1 cellular context compared by ENCODE assay signal in the genomic region with DNA sequence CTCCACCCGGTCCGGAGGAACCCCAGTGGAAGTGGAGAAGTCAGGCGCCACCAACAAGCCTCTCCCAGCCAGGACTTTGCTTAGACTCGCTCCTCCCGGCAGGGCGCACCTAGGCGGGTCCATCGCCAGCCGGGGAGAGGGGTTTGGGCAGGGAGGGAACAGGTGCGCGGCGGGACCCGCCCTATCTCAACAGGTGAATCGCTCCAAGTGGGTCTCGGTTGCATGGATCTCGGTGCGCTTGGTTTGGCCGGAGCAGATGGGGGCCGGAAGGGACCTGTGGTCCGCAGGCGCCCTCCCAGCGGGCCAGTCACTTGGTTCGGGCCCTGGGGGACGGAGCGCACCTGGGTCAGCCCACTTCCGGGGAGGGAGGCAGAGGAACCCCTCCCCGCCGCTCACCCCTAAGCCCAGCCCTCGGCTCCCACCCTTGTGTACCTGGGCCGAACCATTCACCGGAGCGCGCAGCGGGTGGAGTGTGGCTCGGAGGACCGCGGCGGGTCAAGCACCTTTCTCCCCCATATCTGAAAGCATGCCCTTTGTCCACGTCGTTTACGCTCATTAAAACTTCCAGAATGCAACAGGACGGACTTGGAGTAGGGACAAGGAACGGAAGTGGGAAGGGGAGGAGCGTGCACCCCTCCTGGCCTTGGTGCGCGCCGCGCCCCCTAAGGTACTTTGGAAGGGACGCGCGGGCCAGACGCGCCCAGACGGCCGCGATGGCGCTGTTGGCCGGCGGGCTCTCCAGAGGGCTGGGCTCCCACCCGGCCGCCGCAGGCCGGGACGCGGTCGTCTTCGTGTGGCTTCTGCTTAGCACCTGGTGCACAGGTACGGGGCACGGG.
TF ChIP-seq lines count a peak whose summit lies in the region.

A gene with protein sequence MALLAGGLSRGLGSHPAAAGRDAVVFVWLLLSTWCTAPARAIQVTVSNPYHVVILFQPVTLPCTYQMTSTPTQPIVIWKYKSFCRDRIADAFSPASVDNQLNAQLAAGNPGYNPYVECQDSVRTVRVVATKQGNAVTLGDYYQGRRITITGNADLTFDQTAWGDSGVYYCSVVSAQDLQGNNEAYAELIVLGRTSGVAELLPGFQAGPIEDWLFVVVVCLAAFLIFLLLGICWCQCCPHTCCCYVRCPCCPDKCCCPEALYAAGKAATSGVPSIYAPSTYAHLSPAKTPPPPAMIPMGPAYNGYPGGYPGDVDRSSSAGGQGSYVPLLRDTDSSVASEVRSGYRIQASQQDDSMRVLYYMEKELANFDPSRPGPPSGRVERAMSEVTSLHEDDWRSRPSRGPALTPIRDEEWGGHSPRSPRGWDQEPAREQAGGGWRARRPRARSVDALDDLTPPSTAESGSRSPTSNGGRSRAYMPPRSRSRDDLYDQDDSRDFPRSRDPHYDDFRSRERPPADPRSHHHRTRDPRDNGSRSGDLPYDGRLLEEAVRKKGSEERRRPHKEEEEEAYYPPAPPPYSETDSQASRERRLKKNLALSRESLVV (plus strand): TSS at position 693 of the 836 bp plus-strand sequence. CDS start 21 bp downstream, at position 714.

TF ChIP-seq in HepG2, 621 proteins besides CTCF, POLR2A, EP300 and RAD21 (continued from another document and continues in another):
- TF ChIP-seq RBFOX2 (IDR thresholded peaks at IDR 0.05; ENCODE audit: low read depth, low read length) (peak; percentile 99), ZNF180 (CRISPR knock-in tag; IDR thresholded peaks at IDR 0.05; ENCODE audit: borderline replicate concordance, low read depth) (no peak), ZNF766 (CRISPR knock-in tag; IDR thresholded peaks at IDR 0.05; ENCODE audit: borderline replicate concordance) (0 out of 2 replicates have a peak, but pooled peaks have one; percentile 64), NBN (conservative IDR thresholded peaks at IDR 0.05) (no peak), REXO4 (CRISPR knock-in tag; IDR thresholded peaks at IDR 0.05; ENCODE audit: borderline replicate concordance) (no peak), NFYC (CRISPR knock-in tag; IDR thresholded peaks at IDR 0.05) (peak; percentile 29; the same call in 1 of the 2 replicates), ZNF605 (CRISPR knock-in tag; IDR thresholded peaks at IDR 0.05) (peak; percentile 63), CEBPB (IDR thresholded peaks at IDR 0.05; ENCODE audit: borderline replicate concordance, low read depth, low read length) (no peak), ZNF761 (CRISPR knock-in tag; conservative IDR thresholded peaks at IDR 0.05) (peak; percentile 59), ZNF781 (CRISPR knock-in tag; IDR thresholded peaks at IDR 0.05; ENCODE audit: borderline replicate concordance, not compliant biosample characterization) (peak; percentile 3), ZNF850 (CRISPR knock-in tag; conservative IDR thresholded peaks at IDR 0.05) (peak; percentile 96), ZNF20 (CRISPR knock-in tag; IDR thresholded peaks at IDR 0.05) (no peak), AGO2 (optimal IDR thresholded peaks at IDR 0.05; ENCODE audit: low read depth, low read length) (peak; percentile 71), TOPORS (CRISPR knock-in tag; IDR thresholded peaks at IDR 0.05) (peak; percentile 84; the same call in 1 of the 2 replicates), ZNF329 (CRISPR knock-in tag; IDR thresholded peaks at IDR 0.05; ENCODE audit: low read depth) (peak; percentile 67), PLRG1 (conservative IDR thresholded peaks at IDR 0.05) (no peak), ZFP1 (CRISPR knock-in tag; IDR thresholded peaks at IDR 0.05) (no peak), ZNF777 (CRISPR knock-in tag; IDR thresholded peaks at IDR 0.05) (peak; percentile 99), ZBTB8A (CRISPR knock-in tag; IDR thresholded peaks at IDR 0.05; ENCODE audit: borderline replicate concordance, low read depth) (no peak; the same call in 1 of the 2 replicates)
- TF ChIP-seq, protein P1, sequence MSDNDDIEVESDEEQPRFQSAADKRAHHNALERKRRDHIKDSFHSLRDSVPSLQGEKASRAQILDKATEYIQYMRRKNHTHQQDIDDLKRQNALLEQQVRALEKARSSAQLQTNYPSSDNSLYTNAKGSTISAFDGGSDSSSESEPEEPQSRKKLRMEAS (IDR thresholded peaks at IDR 0.05) = peak; percentile 86
- TF ChIP-seq, protein P2, sequence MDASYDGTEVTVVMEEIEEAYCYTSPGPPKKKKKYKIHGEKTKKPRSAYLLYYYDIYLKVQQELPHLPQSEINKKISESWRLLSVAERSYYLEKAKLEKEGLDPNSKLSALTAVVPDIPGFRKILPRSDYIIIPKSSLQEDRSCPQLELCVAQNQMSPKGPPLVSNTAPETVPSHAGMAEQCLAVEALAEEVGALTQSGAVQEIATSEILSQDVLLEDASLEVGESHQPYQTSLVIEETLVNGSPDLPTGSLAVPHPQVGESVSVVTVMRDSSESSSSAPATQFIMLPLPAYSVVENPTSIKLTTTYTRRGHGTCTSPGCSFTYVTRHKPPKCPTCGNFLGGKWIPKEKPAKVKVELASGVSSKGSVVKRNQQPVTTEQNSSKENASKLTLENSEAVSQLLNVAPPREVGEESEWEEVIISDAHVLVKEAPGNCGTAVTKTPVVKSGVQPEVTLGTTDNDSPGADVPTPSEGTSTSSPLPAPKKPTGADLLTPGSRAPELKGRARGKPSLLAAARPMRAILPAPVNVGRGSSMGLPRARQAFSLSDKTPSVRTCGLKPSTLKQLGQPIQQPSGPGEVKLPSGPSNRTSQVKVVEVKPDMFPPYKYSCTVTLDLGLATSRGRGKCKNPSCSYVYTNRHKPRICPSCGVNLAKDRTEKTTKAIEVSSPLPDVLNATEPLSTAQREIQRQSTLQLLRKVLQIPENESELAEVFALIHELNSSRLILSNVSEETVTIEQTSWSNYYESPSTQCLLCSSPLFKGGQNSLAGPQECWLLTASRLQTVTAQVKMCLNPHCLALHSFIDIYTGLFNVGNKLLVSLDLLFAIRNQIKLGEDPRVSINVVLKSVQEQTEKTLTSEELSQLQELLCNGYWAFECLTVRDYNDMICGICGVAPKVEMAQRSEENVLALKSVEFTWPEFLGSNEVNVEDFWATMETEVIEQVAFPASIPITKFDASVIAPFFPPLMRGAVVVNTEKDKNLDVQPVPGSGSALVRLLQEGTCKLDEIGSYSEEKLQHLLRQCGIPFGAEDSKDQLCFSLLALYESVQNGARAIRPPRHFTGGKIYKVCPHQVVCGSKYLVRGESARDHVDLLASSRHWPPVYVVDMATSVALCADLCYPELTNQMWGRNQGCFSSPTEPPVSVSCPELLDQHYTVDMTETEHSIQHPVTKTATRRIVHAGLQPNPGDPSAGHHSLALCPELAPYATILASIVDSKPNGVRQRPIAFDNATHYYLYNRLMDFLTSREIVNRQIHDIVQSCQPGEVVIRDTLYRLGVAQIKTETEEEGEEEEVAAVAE (CRISPR knock-in tag; IDR thresholded peaks at IDR 0.05; ENCODE audit: borderline replicate concordance) = peak; percentile 63; the same call in 1 of the 2 replicates
- TF ChIP-seq, protein P3, sequence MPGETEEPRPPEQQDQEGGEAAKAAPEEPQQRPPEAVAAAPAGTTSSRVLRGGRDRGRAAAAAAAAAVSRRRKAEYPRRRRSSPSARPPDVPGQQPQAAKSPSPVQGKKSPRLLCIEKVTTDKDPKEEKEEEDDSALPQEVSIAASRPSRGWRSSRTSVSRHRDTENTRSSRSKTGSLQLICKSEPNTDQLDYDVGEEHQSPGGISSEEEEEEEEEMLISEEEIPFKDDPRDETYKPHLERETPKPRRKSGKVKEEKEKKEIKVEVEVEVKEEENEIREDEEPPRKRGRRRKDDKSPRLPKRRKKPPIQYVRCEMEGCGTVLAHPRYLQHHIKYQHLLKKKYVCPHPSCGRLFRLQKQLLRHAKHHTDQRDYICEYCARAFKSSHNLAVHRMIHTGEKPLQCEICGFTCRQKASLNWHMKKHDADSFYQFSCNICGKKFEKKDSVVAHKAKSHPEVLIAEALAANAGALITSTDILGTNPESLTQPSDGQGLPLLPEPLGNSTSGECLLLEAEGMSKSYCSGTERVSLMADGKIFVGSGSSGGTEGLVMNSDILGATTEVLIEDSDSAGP (CRISPR knock-in tag; IDR thresholded peaks at IDR 0.05; ENCODE audit: borderline replicate concordance) = peak; percentile 99
- TF ChIP-seq, protein P4, sequence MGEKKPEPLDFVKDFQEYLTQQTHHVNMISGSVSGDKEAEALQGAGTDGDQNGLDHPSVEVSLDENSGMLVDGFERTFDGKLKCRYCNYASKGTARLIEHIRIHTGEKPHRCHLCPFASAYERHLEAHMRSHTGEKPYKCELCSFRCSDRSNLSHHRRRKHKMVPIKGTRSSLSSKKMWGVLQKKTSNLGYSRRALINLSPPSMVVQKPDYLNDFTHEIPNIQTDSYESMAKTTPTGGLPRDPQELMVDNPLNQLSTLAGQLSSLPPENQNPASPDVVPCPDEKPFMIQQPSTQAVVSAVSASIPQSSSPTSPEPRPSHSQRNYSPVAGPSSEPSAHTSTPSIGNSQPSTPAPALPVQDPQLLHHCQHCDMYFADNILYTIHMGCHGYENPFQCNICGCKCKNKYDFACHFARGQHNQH (CRISPR knock-in tag; IDR thresholded peaks at IDR 0.05) = peak; percentile 71
- TF ChIP-seq, protein P5, sequence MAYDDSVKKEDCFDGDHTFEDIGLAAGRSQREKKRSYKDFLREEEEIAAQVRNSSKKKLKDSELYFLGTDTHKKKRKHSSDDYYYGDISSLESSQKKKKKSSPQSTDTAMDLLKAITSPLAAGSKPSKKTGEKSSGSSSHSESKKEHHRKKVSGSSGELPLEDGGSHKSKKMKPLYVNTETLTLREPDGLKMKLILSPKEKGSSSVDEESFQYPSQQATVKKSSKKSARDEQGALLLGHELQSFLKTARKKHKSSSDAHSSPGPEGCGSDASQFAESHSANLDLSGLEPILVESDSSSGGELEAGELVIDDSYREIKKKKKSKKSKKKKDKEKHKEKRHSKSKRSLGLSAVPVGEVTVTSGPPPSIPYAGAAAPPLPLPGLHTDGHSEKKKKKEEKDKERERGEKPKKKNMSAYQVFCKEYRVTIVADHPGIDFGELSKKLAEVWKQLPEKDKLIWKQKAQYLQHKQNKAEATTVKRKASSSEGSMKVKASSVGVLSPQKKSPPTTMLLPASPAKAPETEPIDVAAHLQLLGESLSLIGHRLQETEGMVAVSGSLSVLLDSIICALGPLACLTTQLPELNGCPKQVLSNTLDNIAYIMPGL (CRISPR knock-in tag; IDR thresholded peaks at IDR 0.05; ENCODE audit: borderline replicate concordance in 1 of 2, low read depth in 1 of 2) = peak; percentile 83 to 86; a peak in 3 of 4 replicates
- TF ChIP-seq, protein P6, sequence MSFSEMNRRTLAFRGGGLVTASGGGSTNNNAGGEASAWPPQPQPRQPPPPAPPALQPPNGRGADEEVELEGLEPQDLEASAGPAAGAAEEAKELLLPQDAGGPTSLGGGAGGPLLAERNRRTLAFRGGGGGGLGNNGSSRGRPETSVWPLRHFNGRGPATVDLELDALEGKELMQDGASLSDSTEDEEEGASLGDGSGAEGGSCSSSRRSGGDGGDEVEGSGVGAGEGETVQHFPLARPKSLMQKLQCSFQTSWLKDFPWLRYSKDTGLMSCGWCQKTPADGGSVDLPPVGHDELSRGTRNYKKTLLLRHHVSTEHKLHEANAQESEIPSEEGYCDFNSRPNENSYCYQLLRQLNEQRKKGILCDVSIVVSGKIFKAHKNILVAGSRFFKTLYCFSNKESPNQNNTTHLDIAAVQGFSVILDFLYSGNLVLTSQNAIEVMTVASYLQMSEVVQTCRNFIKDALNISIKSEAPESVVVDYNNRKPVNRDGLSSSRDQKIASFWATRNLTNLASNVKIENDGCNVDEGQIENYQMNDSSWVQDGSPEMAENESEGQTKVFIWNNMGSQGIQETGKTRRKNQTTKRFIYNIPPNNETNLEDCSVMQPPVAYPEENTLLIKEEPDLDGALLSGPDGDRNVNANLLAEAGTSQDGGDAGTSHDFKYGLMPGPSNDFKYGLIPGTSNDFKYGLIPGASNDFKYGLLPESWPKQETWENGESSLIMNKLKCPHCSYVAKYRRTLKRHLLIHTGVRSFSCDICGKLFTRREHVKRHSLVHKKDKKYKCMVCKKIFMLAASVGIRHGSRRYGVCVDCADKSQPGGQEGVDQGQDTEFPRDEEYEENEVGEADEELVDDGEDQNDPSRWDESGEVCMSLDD (CRISPR knock-in tag; IDR thresholded peaks at IDR 0.05; ENCODE audit: borderline replicate concordance) = peak; percentile 81; the same call in 1 of the 2 replicates
- TF ChIP-seq, protein P7, sequence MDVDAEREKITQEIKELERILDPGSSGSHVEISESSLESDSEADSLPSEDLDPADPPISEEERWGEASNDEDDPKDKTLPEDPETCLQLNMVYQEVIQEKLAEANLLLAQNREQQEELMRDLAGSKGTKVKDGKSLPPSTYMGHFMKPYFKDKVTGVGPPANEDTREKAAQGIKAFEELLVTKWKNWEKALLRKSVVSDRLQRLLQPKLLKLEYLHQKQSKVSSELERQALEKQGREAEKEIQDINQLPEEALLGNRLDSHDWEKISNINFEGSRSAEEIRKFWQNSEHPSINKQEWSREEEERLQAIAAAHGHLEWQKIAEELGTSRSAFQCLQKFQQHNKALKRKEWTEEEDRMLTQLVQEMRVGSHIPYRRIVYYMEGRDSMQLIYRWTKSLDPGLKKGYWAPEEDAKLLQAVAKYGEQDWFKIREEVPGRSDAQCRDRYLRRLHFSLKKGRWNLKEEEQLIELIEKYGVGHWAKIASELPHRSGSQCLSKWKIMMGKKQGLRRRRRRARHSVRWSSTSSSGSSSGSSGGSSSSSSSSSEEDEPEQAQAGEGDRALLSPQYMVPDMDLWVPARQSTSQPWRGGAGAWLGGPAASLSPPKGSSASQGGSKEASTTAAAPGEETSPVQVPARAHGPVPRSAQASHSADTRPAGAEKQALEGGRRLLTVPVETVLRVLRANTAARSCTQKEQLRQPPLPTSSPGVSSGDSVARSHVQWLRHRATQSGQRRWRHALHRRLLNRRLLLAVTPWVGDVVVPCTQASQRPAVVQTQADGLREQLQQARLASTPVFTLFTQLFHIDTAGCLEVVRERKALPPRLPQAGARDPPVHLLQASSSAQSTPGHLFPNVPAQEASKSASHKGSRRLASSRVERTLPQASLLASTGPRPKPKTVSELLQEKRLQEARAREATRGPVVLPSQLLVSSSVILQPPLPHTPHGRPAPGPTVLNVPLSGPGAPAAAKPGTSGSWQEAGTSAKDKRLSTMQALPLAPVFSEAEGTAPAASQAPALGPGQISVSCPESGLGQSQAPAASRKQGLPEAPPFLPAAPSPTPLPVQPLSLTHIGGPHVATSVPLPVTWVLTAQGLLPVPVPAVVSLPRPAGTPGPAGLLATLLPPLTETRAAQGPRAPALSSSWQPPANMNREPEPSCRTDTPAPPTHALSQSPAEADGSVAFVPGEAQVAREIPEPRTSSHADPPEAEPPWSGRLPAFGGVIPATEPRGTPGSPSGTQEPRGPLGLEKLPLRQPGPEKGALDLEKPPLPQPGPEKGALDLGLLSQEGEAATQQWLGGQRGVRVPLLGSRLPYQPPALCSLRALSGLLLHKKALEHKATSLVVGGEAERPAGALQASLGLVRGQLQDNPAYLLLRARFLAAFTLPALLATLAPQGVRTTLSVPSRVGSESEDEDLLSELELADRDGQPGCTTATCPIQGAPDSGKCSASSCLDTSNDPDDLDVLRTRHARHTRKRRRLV (CRISPR knock-in tag; IDR thresholded peaks at IDR 0.05) = peak; percentile 21; the same call in 1 of the 2 replicates
